Comparison of ENCODE assay signal across 19 cellular contexts in the genomic region with DNA sequence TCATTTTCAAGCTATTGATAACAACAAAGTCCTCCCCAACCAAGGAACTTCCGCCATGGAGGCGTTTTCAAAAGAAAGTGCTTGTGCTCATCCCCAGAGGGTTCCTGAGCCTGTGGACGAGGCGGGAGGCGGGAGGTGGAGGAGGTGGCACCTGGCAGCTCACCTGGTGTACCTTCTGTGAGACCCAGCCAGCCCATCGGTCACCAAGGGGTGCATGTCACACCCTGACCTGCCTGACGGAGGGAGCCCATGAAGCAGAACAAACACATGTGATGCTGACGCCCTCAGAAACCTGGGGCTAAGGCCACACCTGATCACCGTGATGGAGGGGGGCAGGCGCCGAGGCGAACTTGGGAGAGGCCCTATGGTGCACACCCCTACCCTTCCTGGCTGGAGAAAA.
DNase-seq lines count a peak whose midpoint lies in the region; ATAC-seq and TF ChIP-seq lines count a peak whose summit lies in the region.
"Had no signal": no experiment of that assay in that cellular context is flagged by ENCODE, and none has a peak within 500 bp of the region (broad histone marks: within the 10 kb centered on the region; RNA-seq: fewer than 3 reads in every experiment).

No MANE protein-coding gene starts in this region.

- H4K12ac ChIP-seq in trophoblast cell (ENCODE audit: low read depth, low read length) = no peak overlapping the region

- H3K36me3 Mint-ChIP-seq in neural progenitor cell = no peaks in the 10 kb centered on the region

- H3K9me3 ChIP-seq in neural progenitor cell (ENCODE audit: low read depth) = no peaks in the 10 kb centered on the region
- H3K9me3 ChIP-seq in trophoblast cell (ENCODE audit: insufficient read depth, low read depth, low read length) = no peaks in the 10 kb centered on the region

- no peak overlapping the region for H4K8ac ChIP-seq in trophoblast cell (ENCODE audit: low read depth, low read length)

- DNase-seq in NCI-H187 (lab: John Stamatoyannopoulos, UW) (peak; percentile 31 to 60), NCI-H187 treated with DMSO at 0.1 percent for 48 hours (lab: John Stamatoyannopoulos, UW) (no peak), DMS153 treated with DMSO at 0.1 percent for 48 hours (lab: John Stamatoyannopoulos, UW; ENCODE audit: unreplicated experiment) (peak; percentile 70), NCI-H510A (lab: John Stamatoyannopoulos, UW) (peak; percentile 54), neural progenitor cell (ENCODE audit: low spot score) (no peak), trophoblast cell (no peak)
- DNase-seq: CD4-positive, alpha-beta T cell; DMS79; HFFc6; MV-4-11; NCI-H2081; NCI-H226; NK-92 treated with Interleukin-12 subunit alpha and Interleukin-12 subunit beta, amount 100 ng/mL, for 24 hours; SHP77 had no signal

- H3K27ac ChIP-seq in neural progenitor cell = no peak overlapping the region
- H3K27ac ChIP-seq in trophoblast cell (ENCODE audit: low read depth, low read length) = no peak overlapping the region
- H3K27ac ChIP-seq: KMS-11, SK-N-MC had no signal

- H3K9me3 Mint-ChIP-seq in neural progenitor cell = peaks cover 8% of the 10 kb centered on the region
- H3K9me3 Mint-ChIP-seq: CD4-positive, alpha-beta T cell had no signal

- H3K27me3 ChIP-seq in neural progenitor cell (no peaks in the 10 kb centered on the region), trophoblast cell (ENCODE audit: insufficient read depth, low read length) (no peaks in the 10 kb centered on the region)

- H3K79me1 ChIP-seq in trophoblast cell (ENCODE audit: low read length) = no peaks in the 10 kb centered on the region

- H3K4me2 ChIP-seq in neural progenitor cell = no peak overlapping the region
- no peak overlapping the region for H3K4me2 ChIP-seq in trophoblast cell (ENCODE audit: low read length)
- H3K4me2 ChIP-seq: KMS-11 had no signal

- H3K27me3 Mint-ChIP-seq in neural progenitor cell (ENCODE audit: insufficient read depth, low read depth) = peaks cover 13% of the 10 kb centered on the region
- H3K27me3 Mint-ChIP-seq: B cell; CD4-positive, alpha-beta T cell had no signal

- peaks cover 7% of the 10 kb centered on the region for H3F3A ChIP-seq in neural progenitor cell (ENCODE audit: low read depth)

- peak overlapping the region; percentile 64 for H3K27ac Mint-ChIP-seq in neural progenitor cell
- H3K27ac Mint-ChIP-seq: B cell; CD4-positive, alpha-beta T cell; HFFc6 had no signal

- H3K9ac ChIP-seq in neural progenitor cell (no peak overlapping the region), trophoblast cell (ENCODE audit: low read length) (no peak overlapping the region)
- H3K9ac ChIP-seq: KMS-11 had no signal

- no peak overlapping the region for H3K23ac ChIP-seq in trophoblast cell (ENCODE audit: low read length)

- H2AFZ ChIP-seq in neural progenitor cell (replicated peaks) (no peak overlapping the region), trophoblast cell (ENCODE audit: insufficient read depth, low read length, poor library complexity) (no peak overlapping the region)

- no peak overlapping the region for H2BK5ac ChIP-seq in trophoblast cell (ENCODE audit: low read depth, low read length, poor library complexity)

- H3K36me3 ChIP-seq in neural progenitor cell (no peaks in the 10 kb centered on the region), trophoblast cell (ENCODE audit: control insufficient read depth in 1 of 2, insufficient read depth in 2 of 2, low read length in 2 of 2) (no peaks in the 10 kb centered on the region)

- no peak overlapping the region for H3K4me3 Mint-ChIP-seq in neural progenitor cell
- H3K4me3 Mint-ChIP-seq: B cell; CD4-positive, alpha-beta T cell; HFFc6 had no signal

- WGBS in trophoblast cell (ENCODE audit: extremely low coverage, insufficient coverage, insufficient read length) = no CpG with 5 or more reads among the region's 12 CpGs

- no peak overlapping the region for H4K91ac ChIP-seq in trophoblast cell (ENCODE audit: low read depth, low read length)

- H3K4me3 ChIP-seq in neural progenitor cell (no peak overlapping the region), trophoblast cell (ENCODE audit: low read depth, low read length) (no peak overlapping the region)
- H3K4me3 ChIP-seq: SK-N-MC had no signal

- no peak for ATAC-seq in GM21381 (IDR thresholded peaks at IDR 0.05; ENCODE audit: unreplicated experiment)
- ATAC-seq: HepG2 had no signal

- no peak overlapping the region for H2BK12ac ChIP-seq in trophoblast cell (ENCODE audit: low read length)

- no peak overlapping the region for H2AK5ac ChIP-seq in trophoblast cell (ENCODE audit: low read length)

- H3K18ac ChIP-seq in trophoblast cell (ENCODE audit: low read length) = no peak overlapping the region

- H2BK120ac ChIP-seq in trophoblast cell (ENCODE audit: insufficient read depth, low read length, poor library complexity) = no peak overlapping the region

- no peaks in the 10 kb centered on the region for H4K20me1 ChIP-seq in neural progenitor cell (ENCODE audit: low read depth)

- H3K79me2 ChIP-seq in neural progenitor cell (ENCODE audit: low read depth) (no peaks in the 10 kb centered on the region), trophoblast cell (ENCODE audit: control insufficient read depth, insufficient read depth, low read length, poor library complexity) (no peaks in the 10 kb centered on the region)

- no peak overlapping the region for H3K4ac ChIP-seq in trophoblast cell (ENCODE audit: low read depth, low read length)

- H3K4me1 ChIP-seq in neural progenitor cell = peaks cover 10% of the 10 kb centered on the region
- no peaks in the 10 kb centered on the region for H3K4me1 ChIP-seq in trophoblast cell (ENCODE audit: control insufficient read depth in 1 of 2, insufficient read depth in 2 of 2, low read length in 2 of 2)

- no peak for TF ChIP-seq CTCF in neural progenitor cell (IDR thresholded peaks at IDR 0.05)

- peaks cover 33% of the 10 kb centered on the region for H3K4me1 Mint-ChIP-seq in neural progenitor cell
- H3K4me1 Mint-ChIP-seq: B cell had no signal

- no peak overlapping the region for H3K14ac ChIP-seq in trophoblast cell (ENCODE audit: low read length)

Comparison
In these comparisons a context has a peak if more than half of its experiments do, and no peak if none do; other contexts are left out.
1. DNase-seq: peak in NCI-H187 (2 of 2), DMS153 treated with DMSO at 0.1 percent for 48 hours (single experiment) and NCI-H510A (single experiment); none in NCI-H187 treated with DMSO at 0.1 percent for 48 hours (single experiment), neural progenitor cell (single experiment) and trophoblast cell (0 of 2).